17 cellular contexts compared by ENCODE assay signal in the genomic region with DNA sequence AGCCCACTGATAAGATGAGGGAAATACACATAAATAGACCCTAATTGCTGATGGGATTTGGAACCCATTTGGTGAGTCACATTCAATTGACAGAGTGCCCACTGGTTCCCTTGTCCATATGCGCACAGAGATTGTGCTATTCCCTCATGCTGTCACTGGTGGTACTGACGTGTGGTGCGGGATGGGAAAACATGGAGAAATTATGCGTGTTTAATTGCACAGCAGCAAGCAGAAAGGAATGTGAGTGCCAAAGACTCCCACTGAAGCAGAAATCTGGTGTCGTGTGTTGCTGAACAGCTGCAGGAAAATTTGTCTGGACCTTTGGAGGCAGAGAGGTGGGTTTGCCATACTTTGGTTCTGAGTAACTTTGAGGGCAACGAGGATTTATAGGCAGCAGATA.
DNase-seq lines count a peak whose midpoint lies in the region; ATAC-seq and TF ChIP-seq lines count a peak whose summit lies in the region.
"Had no signal": no experiment of that assay in that cellular context is flagged by ENCODE, and none has a peak within 500 bp of the region (broad histone marks: within the 10 kb centered on the region; RNA-seq: fewer than 3 reads in every experiment).

No MANE protein-coding gene starts in this region.

- no peak overlapping the region for H3K9ac ChIP-seq in GM23248

- H3K27ac Mint-ChIP-seq in type B pancreatic cell, result no peak overlapping the region

- H3K9me3 Mint-ChIP-seq in type B pancreatic cell, result peaks cover 9% of the 10 kb centered on the region

- H3K27me3 ChIP-seq in GM23248 (replicated peaks; ENCODE audit: insufficient read depth), result no peaks in the 10 kb centered on the region

- H3F3A ChIP-seq in GM23248 (ENCODE audit: insufficient read depth), result no peaks in the 10 kb centered on the region

- H3K27ac ChIP-seq in GM23248, result no peak overlapping the region
- H3K27ac ChIP-seq: C4-2B had no signal

- H3K4me3 ChIP-seq in GM23248 (no peak overlapping the region), astrocyte of the cerebellum (ENCODE audit: low read depth, low read length) (no peak overlapping the region)

- H3K4me2 ChIP-seq in GM23248 (ENCODE audit: unreplicated experiment), result no peak overlapping the region

- TF ChIP-seq CTCF in astrocyte of the cerebellum (IDR thresholded peaks at IDR 0.05; ENCODE audit: low read depth, low read length, missing control alignments), result no peak
- TF ChIP-seq CTCF in type B pancreatic cell (conservative IDR thresholded peaks at IDR 0.05), result no peak

- no peaks in the 10 kb centered on the region for H3K36me3 Mint-ChIP-seq in type B pancreatic cell

- no peaks in the 10 kb centered on the region for H3K9me2 ChIP-seq in GM23248 (ENCODE audit: insufficient read depth)

- H3K4me1 ChIP-seq in GM23248 (ENCODE audit: insufficient read depth), result peaks cover 17% of the 10 kb centered on the region

- H3K27me3 Mint-ChIP-seq in type B pancreatic cell, result no peaks in the 10 kb centered on the region

- no peaks in the 10 kb centered on the region for H3K9me3 ChIP-seq in GM23248 (ENCODE audit: low read depth)

- no peak overlapping the region for H2AFZ ChIP-seq in GM23248

- no peak for ATAC-seq in HG03135 (IDR thresholded peaks at IDR 0.05; ENCODE audit: unreplicated experiment)
- ATAC-seq: Panc1 had no signal

- in situ Hi-C loops in GM23248 (cut with MboI) (loop anchor here (10.0 to 25.0 kb wide), 2 partner anchors 122 to 534 kb away; no protein-coding TSS in a partner anchor), astrocyte of the cerebellum (cut with HindIII; ENCODE audit: low sequenced_read_pairs) (no loop called here)

- peak; percentile 21 for DNase-seq in GM23248
- DNase-seq in astrocyte of the cerebellum (ENCODE audit: low read depth), result peak; percentile 45
- peak; percentile 52 for DNase-seq in islet precursor cell
- DNase-seq in type B pancreatic cell (ENCODE audit: extremely low spot score, unreplicated experiment), result peak; percentile 15
- DNase-seq in NCI-H1694 (lab: John Stamatoyannopoulos, UW), result no peak
- DNase-seq in SIG-M5 (lab: John Stamatoyannopoulos, UW), result no peak
- DNase-seq: COR-L47, DMS53, H7, Kasumi-1, NCI-H1417, NCI-H2029 treated with DMSO at 0.1 percent for 48 hours, NCI-H510A, Right ventricle myocardium superior had no signal

- H3K4me1 Mint-ChIP-seq in type B pancreatic cell (ENCODE audit: unreplicated experiment), result peaks cover 19% of the 10 kb centered on the region

- H3K36me3 ChIP-seq in GM23248 (ENCODE audit: low read depth), result no peaks in the 10 kb centered on the region

- WGBS in GM23248 (ENCODE audit: low coverage in 1 of 2, low lambda C conversion rate in 2 of 2, missing lambda C conversion rate in 2 of 2), 2 experiments, result 44 to 45% methylated on average over 6 of the region's 6 CpGs

- no peak overlapping the region for H3K4me3 Mint-ChIP-seq in type B pancreatic cell

- no peaks in the 10 kb centered on the region for H4K20me1 ChIP-seq in GM23248 (ENCODE audit: insufficient read depth)

- H3K79me2 ChIP-seq in GM23248 (ENCODE audit: insufficient read depth), result no peaks in the 10 kb centered on the region

Comparison
In these comparisons a context has a peak if more than half of its experiments do, and no peak if none do; other contexts are left out.
1. DNase-seq: peak in GM23248 (single experiment), astrocyte of the cerebellum (single experiment), islet precursor cell (single experiment) and type B pancreatic cell (single experiment); none in NCI-H1694 (single experiment) and SIG-M5 (single experiment).